ENCODE assay signal across 8 cellular contexts in genomic region chr16:2963611-2964415, GRCh38. TPM values are rescaled to one million over a fixed set of nuclear protein-coding genes. Genes with fewer than 3 reads are reported as not detected.
A peak's percentile ranks its signal among the peaks of the same experiment; 100 is the strongest.
DNase-seq lines count a peak whose midpoint lies in the region; ATAC-seq, FAIRE-seq and TF ChIP-seq lines count a peak whose summit lies in the region.

Gene KREMEN2 (plus strand): TSS chr16:2964275. CDS start chr16:2964521, 246 bp downstream.

- H3K27me3 Mint-ChIP-seq in activated naive CD8-positive, alpha-beta T cell treated with anti-CD3 and anti-CD28 coated beads for 36 hours: peaks cover 57% of the 10 kb centered on the region
- peaks cover 22% of the 10 kb centered on the region for H3K27me3 Mint-ChIP-seq in type B pancreatic cell

- peak within 1 kb of the TSS; percentile 83 for H3K9ac ChIP-seq in BLaER1
- H3K9ac ChIP-seq in HepG2 (ENCODE audit: insufficient read depth, low read depth, low read length): 0 out of 2 replicates have a peak within 1 kb of the TSS, but pooled peaks have one; percentile 22

- TF ChIP-seq CTCF in HepG2 (CRISPR knock-in tag; IDR thresholded peaks at IDR 0.05) (no peak; the same call in 1 of the 2 replicates), type B pancreatic cell (conservative IDR thresholded peaks at IDR 0.05) (no peak)

- H4K20me1 ChIP-seq in BLaER1 (peaks cover 37% of the 10 kb centered on the region), HepG2 (ENCODE audit: insufficient read depth, low read length) (no peaks in the 10 kb centered on the region)

- intact Hi-C loops in HepG2 (cut with micrococcal nuclease; ENCODE audit: unreplicated experiment): loop anchor here (2.0 kb wide), 1 partner anchor 19 kb away; no protein-coding TSS in a partner anchor

- H2AFZ ChIP-seq in HepG2 (ENCODE audit: low read length): no peak within 1 kb of the TSS

- peak within 1 kb of the TSS; percentile 73 for H3K4me3 Mint-ChIP-seq in activated naive CD8-positive, alpha-beta T cell treated with anti-CD3 and anti-CD28 coated beads for 36 hours
- H3K4me3 Mint-ChIP-seq in type B pancreatic cell: peak within 1 kb of the TSS; percentile 90

- H3K9me3 ChIP-seq in BLaER1: no peaks in the 10 kb centered on the region
- H3K9me3 ChIP-seq in HepG2 (ENCODE audit: low read length): no peaks in the 10 kb centered on the region

- no peaks in the 10 kb centered on the region for H3K9me3 Mint-ChIP-seq in activated naive CD8-positive, alpha-beta T cell treated with anti-CD3 and anti-CD28 coated beads for 36 hours
- no peaks in the 10 kb centered on the region for H3K9me3 Mint-ChIP-seq in type B pancreatic cell

- POLR2A ChIA-PET in HepG2 (lab: Yijun Ruan, JAX): interaction anchor here (1.0 to 2.5 kb wide), 8 partner anchors 16 to 64 kb away, joined by 3 to 11 read pairs (median 4); partner anchors contain the start of genes HCFC1R1, PKMYT1 and THOC6

- H3K4me3 ChIP-seq in BLaER1 (peak within 1 kb of the TSS; percentile 84), HepG2 (replicated peaks in 1 of 3; ENCODE audit: insufficient read depth in 1 of 3, low read depth in 2 of 3, low read length in 3 of 3) (peak within 1 kb of the TSS; percentile 51 to 78 (median 63))

- H3K27ac Mint-ChIP-seq in activated naive CD8-positive, alpha-beta T cell treated with anti-CD3 and anti-CD28 coated beads for 36 hours: no peak within 1 kb of the TSS
- no peak within 1 kb of the TSS for H3K27ac Mint-ChIP-seq in type B pancreatic cell

- peaks cover 16% of the 10 kb centered on the region; the same call in 1 of the 2 replicates for H3K36me3 ChIP-seq in BLaER1
- H3K36me3 ChIP-seq in HepG2 (replicated peaks in 1 of 2; ENCODE audit: control insufficient read depth in 1 of 2, insufficient read depth in 2 of 2, low read length in 2 of 2): no peaks in the 10 kb centered on the region

- in situ Hi-C loops in HepG2 (cut with HindIII; ENCODE audit: extremely low pct_ligation_motif_present, low pct_unique_long_range_greater_than_20kb): no loop called here

- no peak for FAIRE-seq in HepG2 (lab: Jason Lieb, UNC)

- peaks cover 2% of the 10 kb centered on the region for H3K36me3 Mint-ChIP-seq in activated naive CD8-positive, alpha-beta T cell treated with anti-CD3 and anti-CD28 coated beads for 36 hours
- no peaks in the 10 kb centered on the region for H3K36me3 Mint-ChIP-seq in type B pancreatic cell

- H3K79me2 ChIP-seq in HepG2 (ENCODE audit: insufficient read depth, low read length): no peaks in the 10 kb centered on the region

- H3K27ac ChIP-seq in BLaER1 (peak within 1 kb of the TSS; percentile 79), HepG2 (ENCODE audit: extremely low read length, insufficient read depth, low read length) (no peak within 1 kb of the TSS)

- H3K27me3 ChIP-seq in BLaER1 (peaks cover 22% of the 10 kb centered on the region; the same call in 1 of the 2 replicates), HepG2 (ENCODE audit: control insufficient read depth in 1 of 2, insufficient read depth in 2 of 2, low read length in 2 of 2) (peaks cover 0 to 15% of the 10 kb centered on the region in 2 experiments; a peak in 3 of 5 replicates)

- TF ChIP-seq POLR2A in GM19099 (IDR thresholded peaks at IDR 0.05; ENCODE audit: extremely low read depth, insufficient read length, low read depth) (peak; percentile 47), HepG2 (IDR thresholded peaks at IDR 0.05; ENCODE audit: insufficient read depth in 1 of 2, low read depth in 2 of 2, low read length in 2 of 2) (no peak)

- no TSS peak for BruUV-seq in HepG2 (replicated peaks; lab: Mats Ljungman, UMichigan)

- H3K4me1 Mint-ChIP-seq in activated naive CD8-positive, alpha-beta T cell treated with anti-CD3 and anti-CD28 coated beads for 36 hours: peaks cover 24% of the 10 kb centered on the region
- peaks cover 10% of the 10 kb centered on the region for H3K4me1 Mint-ChIP-seq in type B pancreatic cell (ENCODE audit: unreplicated experiment)

- WGBS in HepG2 (ENCODE audit: low lambda C conversion rate): 0% methylated on average over 17 of the region's 64 CpGs

- H3K4me1 ChIP-seq in BLaER1 (peaks cover 72% of the 10 kb centered on the region), HepG2 (ENCODE audit: insufficient read depth, low read length) (peaks cover 30% of the 10 kb centered on the region)

- ATAC-seq in HepG2: peak; percentile 29
- no peak for ATAC-seq in HG03175 (IDR thresholded peaks at IDR 0.05; ENCODE audit: unreplicated experiment)
- no peak for ATAC-seq in HG02642 (IDR thresholded peaks at IDR 0.05; ENCODE audit: poor library complexity, unreplicated experiment)

- peak; percentile 86 for DNase-seq in NCI-H82 treated with DMSO at 0.1 percent for 48 hours (lab: John Stamatoyannopoulos, UW; ENCODE audit: unreplicated experiment)
- peak; percentile 54 for DNase-seq in activated naive CD8-positive, alpha-beta T cell treated with anti-CD3 and anti-CD28 coated beads for 36 hours
- peak; percentile 56 for DNase-seq in HepG2 (ENCODE audit: low spot score)
- DNase-seq in type B pancreatic cell (ENCODE audit: extremely low spot score, unreplicated experiment): no peak

- no peak for TF ChIP-seq RAD21 in HepG2 (CRISPR knock-in tag; IDR thresholded peaks at IDR 0.05)

- CTCF ChIA-PET in HepG2 (lab: Yijun Ruan, JAX; ENCODE audit: low intra/inter-chr PET ratio, low total read pairs): interaction anchor here (1.5 kb wide), 1 partner anchor 20 kb away, joined by 3 read pairs; no protein-coding TSS in a partner anchor

- H3K4me2 ChIP-seq in BLaER1 (peak within 1 kb of the TSS; percentile 99), HepG2 (ENCODE audit: low read depth, low read length) (peak within 1 kb of the TSS; percentile 91)

- TF ChIP-seq EP300 in HepG2 (IDR thresholded peaks at IDR 0.05; ENCODE audit: low read depth in 2 of 2, low read length in 2 of 2): no peak
- TF ChIP-seq EP300 in HepG2 (CRISPR knock-in tag; IDR thresholded peaks at IDR 0.05; ENCODE audit: borderline replicate concordance): 0 out of 2 replicates have a peak, but pooled peaks have one; percentile 23

TF ChIP-seq in HepG2, 621 proteins besides CTCF, POLR2A, EP300 and RAD21 (continues in another document):
- no peak for TF ChIP-seq ATF4 (CRISPR knock-in tag; IDR thresholded peaks at IDR 0.05)
- 0 out of 2 replicates have a peak, but pooled peaks have one; percentile 35 for TF ChIP-seq ZNF33A (CRISPR knock-in tag; IDR thresholded peaks at IDR 0.05; ENCODE audit: borderline replicate concordance)
- peak; percentile 72; the same call in 1 of the 2 replicates for TF ChIP-seq EEA1 (CRISPR knock-in tag; IDR thresholded peaks at IDR 0.05; ENCODE audit: borderline replicate concordance)

RNA-seq across cellular contexts. Expression of gene KREMEN2, which starts in this region (rescaled TPM):
- not detected for total RNA-seq in activated naive CD8-positive, alpha-beta T cell treated with anti-CD3 and anti-CD28 coated beads for 36 hours
- 0.51 and 1.2 TPM in 2 replicates for total RNA-seq in HepG2 (2016; rRNA removed; fragmentation: Illumina TruSeq; extraction: Trizol)
- total RNA-seq in HepG2 (2016; cell fraction: cytosol; rRNA removed; fragmentation: Illumina TruSeq; extraction: Trizol; ENCODE audit: low read depth): not detected in 2 replicates
- 0.37 and 1.4 TPM in 2 replicates for total RNA-seq in HepG2 (2016; cell fraction: insoluble cytoplasmic fraction; rRNA removed; fragmentation: Illumina TruSeq; extraction: Trizol)
- total RNA-seq in HepG2 (2016; cell fraction: membrane; rRNA removed; fragmentation: Illumina TruSeq; extraction: Trizol): 0.25 and 0.31 TPM in 2 replicates
- 0.84 and 0.88 TPM in 2 replicates for total RNA-seq in HepG2 (2016; cell fraction: nucleus; rRNA removed; fragmentation: Illumina TruSeq; extraction: Trizol)
- 0.48 and 1.0 TPM in 2 replicates for polyA plus RNA-seq in HepG2 (2011; rRNA removed)
- polyA plus RNA-seq in HepG2 (2011; cell fraction: cytosol; rRNA removed): 0.50 and 1.1 TPM in 2 replicates
- 2.7 and 4.2 TPM in 2 replicates for polyA plus RNA-seq in HepG2 (2011; cell fraction: nucleus; rRNA removed)
- polyA plus RNA-seq in HepG2 (2012): 0.37 and 0.42 TPM in 2 replicates
- 0.07 and 0.14 TPM in 2 replicates for polyA plus RNA-seq in HepG2 (2016; cell fraction: cytosol; fragmentation: Illumina TruSeq; extraction: Trizol; ENCODE audit: low read depth)
- 0.38 and 0.40 TPM in 2 replicates for polyA plus RNA-seq in HepG2 (2016; cell fraction: insoluble cytoplasmic fraction; fragmentation: Illumina TruSeq; extraction: Trizol; ENCODE audit: low read depth)
- polyA plus RNA-seq in HepG2 (2016; cell fraction: membrane; fragmentation: Illumina TruSeq; extraction: Trizol; ENCODE audit: low read depth): 0.12 and 0.13 TPM in 2 replicates
- 0.93 and 1.5 TPM in 2 replicates for polyA plus RNA-seq in HepG2 (2016; cell fraction: nucleus; fragmentation: Illumina TruSeq; extraction: Trizol; ENCODE audit: insufficient read depth, low read depth)
- 0.33 and 0.68 TPM in 2 replicates for polyA minus RNA-seq in HepG2 (2011; rRNA and poly(A)+ RNA removed; ENCODE audit: low replicate concordance)
- polyA minus RNA-seq in HepG2 (2011; cell fraction: cytosol; rRNA and poly(A)+ RNA removed): 0.49 and 0.62 TPM in 2 replicates
- not detected in 2 replicates for polyA minus RNA-seq in HepG2 (2011; cell fraction: nucleus; rRNA and poly(A)+ RNA removed)
- total RNA-seq in type B pancreatic cell (ENCODE audit: low replicate concordance): 4.5 and 7.7 TPM in 2 replicates

Comparison
In these comparisons a context has a peak if more than half of its experiments do, and no peak if none do; other contexts are left out.
1. Peak in DNase-seq in activated naive CD8-positive, alpha-beta T cell treated with anti-CD3 and anti-CD28 coated beads for 36 hours; RNA of the gene not detected or under 1 TPM.